5 cellular contexts compared by ENCODE assay signal in genomic region chr22:40701259-40701658, GRCh38. TPM values are rescaled to one million over a fixed set of nuclear protein-coding genes. Genes with fewer than 3 reads are reported as not detected.
"Had no signal": no experiment of that assay in that cellular context is flagged by ENCODE, and none has a peak within 500 bp of the region (broad histone marks: within the 10 kb centered on the region; RNA-seq: fewer than 3 reads in every experiment).

No MANE protein-coding gene starts in this region.

RNA-seq across cellular contexts. Expression of gene MCHR1, which starts 22.0 kb away (rescaled TPM):
- total RNA-seq: LHCN-M2, MCF 10A, OCI-LY7, RPMI7951, SK-MEL-5 had no signal
